In the genomic region with DNA sequence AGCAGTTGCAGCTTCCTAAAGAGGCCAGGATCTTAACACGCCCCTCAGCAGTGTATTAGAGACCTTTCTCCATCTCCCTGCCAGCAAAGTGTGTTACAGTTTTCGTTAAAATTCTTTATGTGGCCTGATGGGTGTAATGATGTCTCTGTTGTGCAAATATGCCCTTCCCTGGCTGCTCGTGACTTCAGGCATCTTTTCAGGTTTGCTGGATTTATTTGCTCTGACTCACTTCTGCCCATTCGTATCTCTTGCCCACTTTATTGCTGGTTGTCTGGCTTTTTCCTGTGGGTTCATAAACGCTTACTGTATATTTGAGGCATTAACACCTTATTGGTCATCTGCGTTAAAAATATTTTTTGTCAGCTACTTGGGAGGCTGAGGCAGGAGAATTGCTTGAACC, we compare ENCODE assay signal across 31 cellular contexts.
DNase-seq lines count a peak whose midpoint lies in the region; TF ChIP-seq lines count a peak whose summit lies in the region.
"Had no signal": no experiment of that assay in that cellular context is flagged by ENCODE, and none has a peak within 500 bp of the region (broad histone marks: within the 10 kb centered on the region; RNA-seq: fewer than 3 reads in every experiment).

No MANE protein-coding gene starts in this region.

- TF ChIP-seq CTCF in GM13976 (IDR thresholded peaks at IDR 0.05; ENCODE audit: borderline replicate concordance, control extremely low read depth, extremely low read depth, insufficient read depth, missing control alignments) (no peak), hepatocyte (IDR thresholded peaks at IDR 0.05; ENCODE audit: poor library complexity) (no peak)

- in situ Hi-C loops in GM13976 (cut with MboI; ENCODE audit: low sequenced_read_pairs, unreplicated experiment) = no loop called here

- no peaks in the 10 kb centered on the region for H3K27me3 ChIP-seq in hepatocyte
- H3K27me3 ChIP-seq in H7 (ENCODE audit: control insufficient read depth, insufficient read depth, low read length) = no peaks in the 10 kb centered on the region
- H3K27me3 ChIP-seq: upper lobe of right lung had no signal

- H3K79me2 ChIP-seq in hepatocyte = no peaks in the 10 kb centered on the region

- no peaks in the 10 kb centered on the region for H3K4me1 ChIP-seq in hepatocyte (ENCODE audit: insufficient read depth)
- H3K4me1 ChIP-seq: suprapubic skin, upper lobe of right lung had no signal

- no peaks in the 10 kb centered on the region for H3K9me2 ChIP-seq in hepatocyte (replicated peaks; ENCODE audit: insufficient read depth)
- H3K9me2 ChIP-seq: SK-N-SH had no signal

- 57% methylated on average over 6 of the region's 6 CpGs for whole genome bisulfite sequencing in hepatocyte (ENCODE audit: low lambda C conversion rate, missing lambda C conversion rate)

- H3K4me3 ChIP-seq in hepatocyte (no peak overlapping the region), H7 (ENCODE audit: insufficient read depth, low read depth, low read length) (no peak overlapping the region)
- H3K4me3 ChIP-seq: lower lobe of right lung, suprapubic skin, upper lobe of right lung had no signal

- no peaks in the 10 kb centered on the region for H3K9me3 ChIP-seq in hepatocyte (ENCODE audit: low read depth)
- H3K9me3 ChIP-seq: lower lobe of right lung, SK-N-SH, suprapubic skin, upper lobe of right lung had no signal

- H3K27ac ChIP-seq in hepatocyte = peak overlapping the region; percentile 77
- H3K27ac ChIP-seq: 22Rv1, HL-60, lower lobe of right lung, suprapubic skin, upper lobe of right lung had no signal

- DNase-seq in DMS53 (lab: John Stamatoyannopoulos, UW) (peak; percentile 36), DMS53 treated with DMSO at 0.1 percent for 48 hours (lab: John Stamatoyannopoulos, UW; ENCODE audit: unreplicated experiment) (no peak), GM13976 (ENCODE audit: low spot score) (peak; percentile 6), RPMI7951 (ENCODE audit: low read depth) (peak; percentile 45), hepatocyte (ENCODE audit: low spot score) (peak; percentile 33), iPS-NIHi7 (ENCODE audit: extremely low spot score) (no peak), DMS79 (lab: John Stamatoyannopoulos, UW) (no peak), H7 (no peak)
- DNase-seq: activated CD4-positive, alpha-beta memory T cell treated with anti-CD3 and anti-CD28 coated beads, Interleukin-2, amount 10 ng/mL, durations not matched to agents 7 days and 5 days; activated CD4-positive, alpha-beta T cell treated with anti-CD3 and anti-CD28 coated beads for 1 hour; activated CD8-positive, alpha-beta memory T cell treated with anti-CD3 and anti-CD28 coated beads, Interleukin-2, amount 50 U/mL, for 48 hours; activated naive CD4-positive, alpha-beta T cell treated with anti-CD3 and anti-CD28 coated beads, Interleukin-2, amount 10 ng/mL, durations not matched to agents 7 days and 5 days; AML-193; amniotic stem cell; CD4-positive, alpha-beta T cell; foreskin melanocyte; Kasumi-1; kidney glomerular epithelial cell; lower lobe of right lung; NCI-H1048; NCI-H1694 treated with DMSO at 0.1 percent for 48 hours; NCI-H446 treated with DMSO at 0.1 percent for 48 hours; NCI-H774; nephron progenitor cell; SK-N-SH; stimulated activated naive CD4-positive, alpha-beta T cell treated with Interleukin-2 at 50 U/mL for 16 hours; T-helper 17 cell; upper lobe of right lung had no signal

- no peaks in the 10 kb centered on the region for H4K20me1 ChIP-seq in hepatocyte (ENCODE audit: insufficient read depth, poor library complexity, severe bottlenecking)

- no peak overlapping the region for H2AFZ ChIP-seq in hepatocyte

- H3K36me3 ChIP-seq in hepatocyte (replicated peaks; ENCODE audit: insufficient read depth, low read depth) (no peaks in the 10 kb centered on the region), H7 (replicated peaks; ENCODE audit: control insufficient read depth, insufficient read depth, low read length) (no peaks in the 10 kb centered on the region)
- H3K36me3 ChIP-seq: lower lobe of right lung, suprapubic skin, upper lobe of right lung had no signal

- no peak overlapping the region for H3K4me2 ChIP-seq in hepatocyte
- H3K4me2 ChIP-seq: SK-N-SH had no signal

Comparison
In these comparisons a context has a peak if more than half of its experiments do, and no peak if none do; other contexts are left out.
1. DNase-seq: peak in DMS53 (single experiment), GM13976 (single experiment), RPMI7951 (single experiment) and hepatocyte (single experiment); none in DMS53 treated with DMSO at 0.1 percent for 48 hours (single experiment), iPS-NIHi7 (single experiment), DMS79 (single experiment) and H7 (single experiment).